ENCODE assay signal across 8 cellular contexts in the genomic region with DNA sequence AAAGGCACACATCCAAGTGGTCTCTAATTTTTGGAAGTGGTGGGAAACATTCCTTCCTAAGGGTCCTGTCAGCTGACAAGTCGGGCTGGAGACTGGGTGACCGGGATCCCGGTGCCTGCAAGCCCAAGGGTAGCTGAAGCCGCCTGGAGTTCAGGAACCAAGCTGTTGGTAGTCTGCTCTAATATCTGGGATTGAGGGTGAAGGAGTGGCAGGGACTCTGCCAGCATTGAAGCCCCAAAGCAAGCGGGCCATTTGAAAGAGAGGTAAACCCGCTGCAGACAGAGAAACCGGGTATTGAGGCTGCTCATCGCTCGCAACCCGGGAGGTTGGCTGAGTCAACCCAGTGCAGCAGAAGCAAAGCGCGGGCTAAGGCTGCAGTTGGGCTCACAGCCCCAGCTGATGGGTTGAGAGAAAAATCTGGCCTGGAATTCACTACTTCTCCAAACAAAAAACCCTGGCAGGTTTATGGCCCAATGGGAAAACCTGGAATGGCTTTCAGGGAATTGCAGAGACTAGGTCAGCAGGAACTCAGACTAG. TPM values are rescaled to one million over a fixed set of nuclear protein-coding genes. Genes with fewer than 3 reads are reported as not detected.
DNase-seq lines count a peak whose midpoint lies in the region; ATAC-seq and TF ChIP-seq lines count a peak whose summit lies in the region.

No MANE protein-coding gene starts in this region.

- peaks cover 13% of the 10 kb centered on the region for H3K4me1 Mint-ChIP-seq in Calu3 (ENCODE audit: low read depth, unreplicated experiment)
- H3K4me1 Mint-ChIP-seq in central memory CD8-positive, alpha-beta T cell = no peaks in the 10 kb centered on the region
- H3K4me1 Mint-ChIP-seq in T-helper 2 cell treated with Interferon-gamma antibody and Interleukin-4, amounts not matched to agents 5 μg/mL and 100 μg/mL, for 36 hours (ENCODE audit: low read depth) = peaks cover 3% of the 10 kb centered on the region
- no peaks in the 10 kb centered on the region for H3K4me1 Mint-ChIP-seq in stimulated activated memory B cell treated with anti-CD40 and anti-IgM and Interleukin-4, amounts not matched to agents 10 μg/mL and 1 μg/mL and 100 μg/mL, for 72 hours

- no peak overlapping the region for H3K27ac Mint-ChIP-seq in Calu3 (ENCODE audit: unreplicated experiment)
- H3K27ac Mint-ChIP-seq in central memory CD8-positive, alpha-beta T cell (ENCODE audit: low read depth) = no peak overlapping the region
- H3K27ac Mint-ChIP-seq in T-helper 2 cell treated with Interferon-gamma antibody and Interleukin-4, amounts not matched to agents 5 μg/mL and 100 μg/mL, for 36 hours = no peak overlapping the region
- no peak overlapping the region for H3K27ac Mint-ChIP-seq in stimulated activated memory B cell treated with anti-CD40 and anti-IgM and Interleukin-4, amounts not matched to agents 10 μg/mL and 1 μg/mL and 100 μg/mL, for 72 hours

- peaks cover 37% of the 10 kb centered on the region for H3K27me3 ChIP-seq in NT2/D1 (ENCODE audit: insufficient read depth, insufficient read length)

- TF ChIP-seq CTCF in Calu3 (IDR thresholded peaks at IDR 0.05; ENCODE audit: unreplicated experiment) = no peak

- CTCF ChIA-PET in Calu3 (lab: Charles Lee) = no interaction called here

- peaks cover 74% of the 10 kb centered on the region for H3K27me3 Mint-ChIP-seq in Calu3 (ENCODE audit: unreplicated experiment)
- H3K27me3 Mint-ChIP-seq in central memory CD8-positive, alpha-beta T cell = peaks cover 65% of the 10 kb centered on the region
- peaks cover 77% of the 10 kb centered on the region for H3K27me3 Mint-ChIP-seq in T-helper 2 cell treated with Interferon-gamma antibody and Interleukin-4, amounts not matched to agents 5 μg/mL and 100 μg/mL, for 36 hours (ENCODE audit: low read depth)
- peaks cover 54% of the 10 kb centered on the region for H3K27me3 Mint-ChIP-seq in stimulated activated memory B cell treated with anti-CD40 and anti-IgM and Interleukin-4, amounts not matched to agents 10 μg/mL and 1 μg/mL and 100 μg/mL, for 72 hours

- peak overlapping the region; percentile 31 for H3K4me3 Mint-ChIP-seq in Calu3 (ENCODE audit: low read depth, unreplicated experiment)
- no peak overlapping the region for H3K4me3 Mint-ChIP-seq in central memory CD8-positive, alpha-beta T cell
- no peak overlapping the region for H3K4me3 Mint-ChIP-seq in T-helper 2 cell treated with Interferon-gamma antibody and Interleukin-4, amounts not matched to agents 5 μg/mL and 100 μg/mL, for 36 hours
- no peak overlapping the region for H3K4me3 Mint-ChIP-seq in stimulated activated memory B cell treated with anti-CD40 and anti-IgM and Interleukin-4, amounts not matched to agents 10 μg/mL and 1 μg/mL and 100 μg/mL, for 72 hours

- intact Hi-C loops in Calu3 (cut with micrococcal nuclease; ENCODE audit: unreplicated experiment) = no loop called here

- peak overlapping the region; percentile 44 for H3K4me3 ChIP-seq in NT2/D1 (ENCODE audit: insufficient read length, low read depth)

- no peaks in the 10 kb centered on the region for H3K36me3 Mint-ChIP-seq in Calu3 (ENCODE audit: insufficient read depth, unreplicated experiment)
- H3K36me3 Mint-ChIP-seq in central memory CD8-positive, alpha-beta T cell (ENCODE audit: insufficient read depth) = peaks cover 2% of the 10 kb centered on the region
- H3K36me3 Mint-ChIP-seq in T-helper 2 cell treated with Interferon-gamma antibody and Interleukin-4, amounts not matched to agents 5 μg/mL and 100 μg/mL, for 36 hours (ENCODE audit: low read depth) = no peaks in the 10 kb centered on the region
- H3K36me3 Mint-ChIP-seq in stimulated activated memory B cell treated with anti-CD40 and anti-IgM and Interleukin-4, amounts not matched to agents 10 μg/mL and 1 μg/mL and 100 μg/mL, for 72 hours = no peaks in the 10 kb centered on the region

- DNase-seq in Calu3 (peak; percentile 47), HS-27A (ENCODE audit: low read depth) (peak; percentile 55), NT2/D1 (ENCODE audit: low read depth, low spot score) (peak; percentile 84), islet precursor cell (peak; percentile 95)
- DNase-seq in central memory CD8-positive, alpha-beta T cell (ENCODE audit: low spot score in 2 of 2) = no peak
- peak; percentile 15 to 16 for DNase-seq in stimulated activated CD4-positive, alpha-beta T cell treated with anti-CD3 and anti-CD28 coated beads, Interleukin-15, amount 100 ng/mL, for 48 hours (ENCODE audit: low read depth in 2 of 2)
- no peak for DNase-seq in T-helper 2 cell treated with Interferon-gamma antibody and Interleukin-4, amounts not matched to agents 5 μg/mL and 100 μg/mL, for 36 hours (ENCODE audit: low spot score)

- H3K36me3 ChIP-seq in NT2/D1 (ENCODE audit: insufficient read depth, insufficient read length, low read length) = no peaks in the 10 kb centered on the region

- H3K4me1 ChIP-seq in NT2/D1 (ENCODE audit: insufficient read depth, insufficient read length) = no peaks in the 10 kb centered on the region

- no TSS peak for BruUV-seq in Calu3 (replicated peaks; lab: Mats Ljungman, UMichigan)

- H3K9me3 Mint-ChIP-seq in Calu3 (ENCODE audit: low read depth, unreplicated experiment) = no peaks in the 10 kb centered on the region
- no peaks in the 10 kb centered on the region for H3K9me3 Mint-ChIP-seq in central memory CD8-positive, alpha-beta T cell
- H3K9me3 Mint-ChIP-seq in T-helper 2 cell treated with Interferon-gamma antibody and Interleukin-4, amounts not matched to agents 5 μg/mL and 100 μg/mL, for 36 hours = no peaks in the 10 kb centered on the region
- H3K9me3 Mint-ChIP-seq in stimulated activated memory B cell treated with anti-CD40 and anti-IgM and Interleukin-4, amounts not matched to agents 10 μg/mL and 1 μg/mL and 100 μg/mL, for 72 hours = no peaks in the 10 kb centered on the region

- peak; percentile 49 for ATAC-seq in central memory CD8-positive, alpha-beta T cell (replicated peaks; ENCODE audit: extremely low read depth, poor library complexity, severe bottlenecking)
- ATAC-seq in stimulated activated memory B cell treated with anti-CD40 and anti-IgM and Interleukin-4, amounts not matched to agents 10 μg/mL and 1 μg/mL and 100 μg/mL, for 72 hours = no peak

- H3K9ac ChIP-seq in NT2/D1 (ENCODE audit: insufficient read length, low read depth) = peak overlapping the region; percentile 3

- H3K9me3 ChIP-seq in NT2/D1 (ENCODE audit: insufficient read depth, low read length) = no peaks in the 10 kb centered on the region

RNA-seq across cellular contexts. Expression of gene FBXO3, which starts 28.2 kb away (rescaled TPM):
- total RNA-seq in Calu3 (2022) = 24.3 and 27.8 TPM in 2 replicates

Comparison
In these comparisons a context has a peak if more than half of its experiments do, and no peak if none do; other contexts are left out.
1. DNase-seq: peak in Calu3 (single experiment), HS-27A (single experiment), NT2/D1 (single experiment), islet precursor cell (single experiment) and stimulated activated CD4-positive, alpha-beta T cell treated with anti-CD3 and anti-CD28 coated beads, Interleukin-15, amount 100 ng/mL, for 48 hours (2 of 2); none in central memory CD8-positive, alpha-beta T cell (0 of 2) and T-helper 2 cell treated with Interferon-gamma antibody and Interleukin-4, amounts not matched to agents 5 μg/mL and 100 μg/mL, for 36 hours (single experiment).